ENCODE assay signal across 15 cellular contexts in the genomic region with DNA sequence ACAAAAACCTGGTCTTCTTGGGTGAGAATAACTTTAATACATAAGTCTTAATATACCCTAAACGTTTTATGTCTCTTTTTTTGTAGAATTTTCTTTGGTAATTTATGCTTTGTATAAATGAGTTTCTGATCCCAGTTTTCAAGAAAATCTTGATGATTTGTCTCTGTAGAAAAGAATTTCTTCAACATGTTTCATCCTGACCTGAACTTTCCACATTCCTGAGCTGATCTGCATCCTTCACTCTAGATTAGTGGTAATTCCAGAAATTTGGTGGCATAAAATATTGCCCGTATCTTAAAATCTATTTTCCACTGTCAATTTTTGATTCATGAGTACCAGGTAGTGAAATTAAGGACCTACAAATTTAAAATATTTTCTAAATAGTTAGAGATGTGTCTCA. TPM values are rescaled to one million over a fixed set of nuclear protein-coding genes. Genes with fewer than 3 reads are reported as not detected.
DNase-seq lines count a peak whose midpoint lies in the region; ATAC-seq, FAIRE-seq and TF ChIP-seq lines count a peak whose summit lies in the region.
"Had no signal": no experiment of that assay in that cellular context is flagged by ENCODE, and none has a peak within 500 bp of the region (broad histone marks: within the 10 kb centered on the region; RNA-seq: fewer than 3 reads in every experiment).

No MANE protein-coding gene starts in this region.

- ATAC-seq in HepG2 (no peak), right lobe of liver (no peak)
- no peak for ATAC-seq in effector memory CD8-positive, alpha-beta T cell (replicated peaks)

- H3K27ac ChIP-seq in HepG2 (ENCODE audit: extremely low read length, insufficient read depth, low read length) (no peak overlapping the region), right lobe of liver (no peak overlapping the region), vagina (no peak overlapping the region)
- H3K27ac ChIP-seq: BLaER1 treated with 17β-estradiol and CSF1 and Interleukin-3, amounts not matched to agents 10 nM and 100 nM; GM23248; HL-60 had no signal

- DNase-seq in HepG2 (ENCODE audit: low spot score) (no peak), right lobe of liver (no peak), epithelial cell of esophagus (ENCODE audit: low read depth) (peak; percentile 60), mesothelial cell of epicardium (ENCODE audit: low spot score in 2 of 2, unreplicated experiment in 2 of 2) (no peak), vagina (ENCODE audit: extremely low spot score in 2 of 2) (no peak), NCI-H2081 treated with DMSO at 0.1 percent for 48 hours (lab: John Stamatoyannopoulos, UW) (no peak)
- no peak for DNase-seq in effector memory CD8-positive, alpha-beta T cell
- DNase-seq: 8988T; CD4-positive, CD25-positive, alpha-beta regulatory T cell; DMS53; GF-D8; GM23248 had no signal

- H3K36me3 ChIP-seq in HepG2 (replicated peaks in 1 of 2; ENCODE audit: control insufficient read depth in 1 of 2, insufficient read depth in 2 of 2, low read length in 2 of 2) (peaks cover 0 to 18% of the 10 kb centered on the region in 2 experiments; a peak in 1 of 5 replicates), right lobe of liver (no peaks in the 10 kb centered on the region), vagina (peaks cover 0 to 7% of the 10 kb centered on the region in 2 donors)

- FAIRE-seq in HepG2 (lab: Jason Lieb, UNC) = no peak
- FAIRE-seq: H54 had no signal

- 100% methylated on average over 2 of the region's 2 CpGs for WGBS in HepG2 (ENCODE audit: low lambda C conversion rate)
- WGBS in right lobe of liver (ENCODE audit: insufficient coverage, low coverage, low lambda C conversion rate, missing lambda C conversion rate) = 60% methylated on average over 2 of the region's 2 CpGs

- no peaks in the 10 kb centered on the region for H3K27me3 Mint-ChIP-seq in mesothelial cell of epicardium (ENCODE audit: low read depth)
- no peaks in the 10 kb centered on the region for H3K27me3 Mint-ChIP-seq in effector memory CD8-positive, alpha-beta T cell

- H3K4me2 ChIP-seq in HepG2 (ENCODE audit: low read depth, low read length) = no peak overlapping the region
- H3K4me2 ChIP-seq: BLaER1 treated with 17β-estradiol and CSF1 and Interleukin-3, amounts not matched to agents 10 nM and 100 nM had no signal

- peaks cover 52% of the 10 kb centered on the region for H3K4me1 Mint-ChIP-seq in mesothelial cell of epicardium
- H3K4me1 Mint-ChIP-seq in effector memory CD8-positive, alpha-beta T cell (ENCODE audit: low read depth in 2 of 2) = peaks cover 0 to 14% of the 10 kb centered on the region in 2 donors

- H3K4me3 Mint-ChIP-seq in mesothelial cell of epicardium = no peak overlapping the region
- H3K4me3 Mint-ChIP-seq in effector memory CD8-positive, alpha-beta T cell = no peak overlapping the region
- H3K4me3 Mint-ChIP-seq: CD4-positive, CD25-positive, alpha-beta regulatory T cell had no signal

- BruUV-seq in HepG2 (replicated peaks; lab: Mats Ljungman, UMichigan) = TSS peak; percentile 26

- H3K4me3 ChIP-seq in HepG2 (replicated peaks in 1 of 3; ENCODE audit: insufficient read depth in 1 of 3, low read depth in 2 of 3, low read length in 3 of 3) (no peak overlapping the region), right lobe of liver (no peak overlapping the region), epithelial cell of esophagus (ENCODE audit: low read length) (no peak overlapping the region), vagina (no peak overlapping the region)
- H3K4me3 ChIP-seq: BLaER1 treated with 17β-estradiol and CSF1 and Interleukin-3, amounts not matched to agents 10 nM and 100 nM; GM23248 had no signal

- TF ChIP-seq RAD21 in HepG2 (CRISPR knock-in tag; IDR thresholded peaks at IDR 0.05) = no peak

- H3K4me1 ChIP-seq in HepG2 (ENCODE audit: insufficient read depth, low read length) = no peaks in the 10 kb centered on the region
- no peaks in the 10 kb centered on the region for H3K4me1 ChIP-seq in right lobe of liver
- no peaks in the 10 kb centered on the region for H3K4me1 ChIP-seq in vagina
- H3K4me1 ChIP-seq: BLaER1 treated with 17β-estradiol and CSF1 and Interleukin-3, amounts not matched to agents 10 nM and 100 nM had no signal

- TF ChIP-seq EP300 in HepG2 (IDR thresholded peaks at IDR 0.05; ENCODE audit: low read depth in 2 of 2, low read length in 2 of 2) (no peak), HepG2 (CRISPR knock-in tag; IDR thresholded peaks at IDR 0.05; ENCODE audit: borderline replicate concordance) (no peak)

- no peaks in the 10 kb centered on the region for H3K79me2 ChIP-seq in HepG2 (ENCODE audit: insufficient read depth, low read length)

- H4K20me1 ChIP-seq in HepG2 (ENCODE audit: insufficient read depth, low read length) = no peaks in the 10 kb centered on the region
- H4K20me1 ChIP-seq: BLaER1 treated with 17β-estradiol and CSF1 and Interleukin-3, amounts not matched to agents 10 nM and 100 nM had no signal

- peak overlapping the region; percentile 94 for H3K27ac Mint-ChIP-seq in mesothelial cell of epicardium
- no peak overlapping the region for H3K27ac Mint-ChIP-seq in effector memory CD8-positive, alpha-beta T cell
- H3K27ac Mint-ChIP-seq: CD4-positive, CD25-positive, alpha-beta regulatory T cell had no signal

- TF ChIP-seq POLR2A in HepG2 (IDR thresholded peaks at IDR 0.05; ENCODE audit: insufficient read depth in 1 of 2, low read depth in 2 of 2, low read length in 2 of 2) = no peak
- TF ChIP-seq POLR2A in right lobe of liver (IDR thresholded peaks at IDR 0.05) = no peak
- no peak for TF ChIP-seq POLR2A in vagina (IDR thresholded peaks at IDR 0.05)

- CTCF ChIA-PET in HepG2 (lab: Yijun Ruan, JAX; ENCODE audit: low intra/inter-chr PET ratio, low total read pairs) = no interaction called here

- H3K9ac ChIP-seq in HepG2 (ENCODE audit: insufficient read depth, low read depth, low read length) = no peak overlapping the region
- H3K9ac ChIP-seq: BLaER1 treated with 17β-estradiol and CSF1 and Interleukin-3, amounts not matched to agents 10 nM and 100 nM; GM23248 had no signal

- intact Hi-C loops in HepG2 (cut with micrococcal nuclease; ENCODE audit: unreplicated experiment) = no loop called here
- intact Hi-C loops in right lobe of liver (cut with DNase I) = no loop called here
- intact Hi-C loops in vagina (cut with DNase I) = no loop called here

- POLR2A ChIA-PET in HepG2 (lab: Yijun Ruan, JAX) = no interaction called here

- H3K9me3 Mint-ChIP-seq in mesothelial cell of epicardium = no peaks in the 10 kb centered on the region
- H3K9me3 Mint-ChIP-seq in effector memory CD8-positive, alpha-beta T cell = no peaks in the 10 kb centered on the region
- H3K9me3 Mint-ChIP-seq: CD4-positive, CD25-positive, alpha-beta regulatory T cell had no signal

- in situ Hi-C loops in HepG2 (cut with HindIII; ENCODE audit: extremely low pct_ligation_motif_present, low pct_unique_long_range_greater_than_20kb) = no loop called here

- no peaks in the 10 kb centered on the region for H3K27me3 ChIP-seq in HepG2 (ENCODE audit: control insufficient read depth in 1 of 2, insufficient read depth in 2 of 2, low read length in 2 of 2)
- H3K27me3 ChIP-seq in right lobe of liver = no peaks in the 10 kb centered on the region
- H3K27me3 ChIP-seq in vagina = no peaks in the 10 kb centered on the region
- H3K27me3 ChIP-seq: BLaER1 treated with 17β-estradiol and CSF1 and Interleukin-3, amounts not matched to agents 10 nM and 100 nM had no signal

- TF ChIP-seq CTCF in HepG2 (CRISPR knock-in tag; IDR thresholded peaks at IDR 0.05) = no peak
- TF ChIP-seq CTCF in right lobe of liver (IDR thresholded peaks at IDR 0.05) = no peak
- no peak for TF ChIP-seq CTCF in epithelial cell of esophagus (IDR thresholded peaks at IDR 0.05; ENCODE audit: insufficient read depth, low read depth, low read length, missing control alignments)
- TF ChIP-seq CTCF in mesothelial cell of epicardium (IDR thresholded peaks at IDR 0.05; ENCODE audit: unreplicated experiment) = no peak
- TF ChIP-seq CTCF in vagina (IDR thresholded peaks at IDR 0.05) = no peak

- peaks cover 29% of the 10 kb centered on the region for H3K36me3 Mint-ChIP-seq in mesothelial cell of epicardium
- H3K36me3 Mint-ChIP-seq in effector memory CD8-positive, alpha-beta T cell (ENCODE audit: insufficient read depth) = no peaks in the 10 kb centered on the region

- H3K9me3 ChIP-seq in HepG2 (ENCODE audit: low read length) (no peaks in the 10 kb centered on the region), right lobe of liver (no peaks in the 10 kb centered on the region), vagina (no peaks in the 10 kb centered on the region)

- no peak overlapping the region for H2AFZ ChIP-seq in HepG2 (ENCODE audit: low read length)
- H2AFZ ChIP-seq: GM23248 had no signal

RNA-seq across cellular contexts. Expression of gene ZNF714, which starts 16.3 kb away (rescaled TPM):
- total RNA-seq in HepG2 (2016; rRNA removed; fragmentation: Illumina TruSeq; extraction: Trizol) = 27.8 and 36.6 TPM in 2 replicates
- total RNA-seq in HepG2 (2016; cell fraction: cytosol; rRNA removed; fragmentation: Illumina TruSeq; extraction: Trizol; ENCODE audit: low read depth) = 8.7 and 10.5 TPM in 2 replicates
- 25.9 and 38.0 TPM in 2 replicates for total RNA-seq in HepG2 (2016; cell fraction: insoluble cytoplasmic fraction; rRNA removed; fragmentation: Illumina TruSeq; extraction: Trizol)
- 20.1 and 22.1 TPM in 2 replicates for total RNA-seq in HepG2 (2016; cell fraction: membrane; rRNA removed; fragmentation: Illumina TruSeq; extraction: Trizol)
- total RNA-seq in HepG2 (2016; cell fraction: nucleus; rRNA removed; fragmentation: Illumina TruSeq; extraction: Trizol) = 22.1 and 30.3 TPM in 2 replicates
- 3.5 and 6.7 TPM in 2 replicates for polyA plus RNA-seq in HepG2 (2011; rRNA removed)
- 2.2 and 2.5 TPM in 2 replicates for polyA plus RNA-seq in HepG2 (2011; cell fraction: cytosol; rRNA removed)
- polyA plus RNA-seq in HepG2 (2011; cell fraction: nucleus; rRNA removed) = 3.4 and 4.2 TPM in 2 replicates
- polyA plus RNA-seq in HepG2 (2012) = 2.4 and 5.2 TPM in 2 replicates
- polyA plus RNA-seq in HepG2 (2016; cell fraction: cytosol; fragmentation: Illumina TruSeq; extraction: Trizol; ENCODE audit: low read depth) = 6.2 and 7.2 TPM in 2 replicates
- 13.5 and 15.8 TPM in 2 replicates for polyA plus RNA-seq in HepG2 (2016; cell fraction: insoluble cytoplasmic fraction; fragmentation: Illumina TruSeq; extraction: Trizol; ENCODE audit: low read depth)
- 8.7 and 9.6 TPM in 2 replicates for polyA plus RNA-seq in HepG2 (2016; cell fraction: membrane; fragmentation: Illumina TruSeq; extraction: Trizol; ENCODE audit: low read depth)
- polyA plus RNA-seq in HepG2 (2016; cell fraction: nucleus; fragmentation: Illumina TruSeq; extraction: Trizol; ENCODE audit: insufficient read depth, low read depth) = 22.5 and 23.4 TPM in 2 replicates
- 8.0 and 15.9 TPM in 2 replicates for polyA minus RNA-seq in HepG2 (2011; rRNA and poly(A)+ RNA removed; ENCODE audit: low replicate concordance)
- polyA minus RNA-seq in HepG2 (2011; cell fraction: cytosol; rRNA and poly(A)+ RNA removed) = 5.8 and 7.2 TPM in 2 replicates
- polyA minus RNA-seq in HepG2 (2011; cell fraction: nucleus; rRNA and poly(A)+ RNA removed) = 13.4 and 14.5 TPM in 2 replicates
- total RNA-seq in right lobe of liver = 1 to 10 TPM in 1 of 6 experiments, under 1 TPM in 5; 0.43 to 1.1 (median 0.67) TPM
- 32.4 to 33.5 TPM (median 33.1 TPM) in 3 replicates for total RNA-seq in mesothelial cell of epicardium
- total RNA-seq in vagina = 6.4 TPM

RNA-seq across cellular contexts. Expression of gene ZNF431, which starts 43.5 kb away (rescaled TPM):
- total RNA-seq in HepG2 (2016; rRNA removed; fragmentation: Illumina TruSeq; extraction: Trizol) = 11.8 and 14.6 TPM in 2 replicates
- total RNA-seq in HepG2 (2016; cell fraction: cytosol; rRNA removed; fragmentation: Illumina TruSeq; extraction: Trizol; ENCODE audit: low read depth) = 2.2 and 2.4 TPM in 2 replicates
- total RNA-seq in HepG2 (2016; cell fraction: insoluble cytoplasmic fraction; rRNA removed; fragmentation: Illumina TruSeq; extraction: Trizol) = 15.1 and 15.2 TPM in 2 replicates
- total RNA-seq in HepG2 (2016; cell fraction: membrane; rRNA removed; fragmentation: Illumina TruSeq; extraction: Trizol) = 4.6 and 6.6 TPM in 2 replicates
- 16.6 and 19.2 TPM in 2 replicates for total RNA-seq in HepG2 (2016; cell fraction: nucleus; rRNA removed; fragmentation: Illumina TruSeq; extraction: Trizol)
- 4.4 TPM in 2 replicates for polyA plus RNA-seq in HepG2 (2011; rRNA removed)
- 1.7 and 2.3 TPM in 2 replicates for polyA plus RNA-seq in HepG2 (2011; cell fraction: cytosol; rRNA removed)
- polyA plus RNA-seq in HepG2 (2011; cell fraction: nucleus; rRNA removed) = 4.7 and 5.1 TPM in 2 replicates
- polyA plus RNA-seq in HepG2 (2012) = 4.5 and 6.0 TPM in 2 replicates
- 1.8 and 2.2 TPM in 2 replicates for polyA plus RNA-seq in HepG2 (2016; cell fraction: cytosol; fragmentation: Illumina TruSeq; extraction: Trizol; ENCODE audit: low read depth)
- polyA plus RNA-seq in HepG2 (2016; cell fraction: insoluble cytoplasmic fraction; fragmentation: Illumina TruSeq; extraction: Trizol; ENCODE audit: low read depth) = 9.4 and 12.1 TPM in 2 replicates
- 2.0 and 2.9 TPM in 2 replicates for polyA plus RNA-seq in HepG2 (2016; cell fraction: membrane; fragmentation: Illumina TruSeq; extraction: Trizol; ENCODE audit: low read depth)
- 27.5 and 29.1 TPM in 2 replicates for polyA plus RNA-seq in HepG2 (2016; cell fraction: nucleus; fragmentation: Illumina TruSeq; extraction: Trizol; ENCODE audit: insufficient read depth, low read depth)
- polyA minus RNA-seq in HepG2 (2011; rRNA and poly(A)+ RNA removed; ENCODE audit: low replicate concordance) = 24.7 and 36.7 TPM in 2 replicates
- 5.7 and 7.5 TPM in 2 replicates for polyA minus RNA-seq in HepG2 (2011; cell fraction: cytosol; rRNA and poly(A)+ RNA removed)
- polyA minus RNA-seq in HepG2 (2011; cell fraction: nucleus; rRNA and poly(A)+ RNA removed) = 50.9 and 56.7 TPM in 2 replicates
- total RNA-seq in right lobe of liver = 1 to 10 TPM in 2 of 6 experiments, under 1 TPM in 4; 0.37 to 1.6 (median 0.84) TPM
- 39.4 to 41.5 TPM (median 39.9 TPM) in 3 replicates for total RNA-seq in mesothelial cell of epicardium
- 16.2 TPM for total RNA-seq in vagina
